ENCODE assay signal across 14 cellular contexts in the genomic region with DNA sequence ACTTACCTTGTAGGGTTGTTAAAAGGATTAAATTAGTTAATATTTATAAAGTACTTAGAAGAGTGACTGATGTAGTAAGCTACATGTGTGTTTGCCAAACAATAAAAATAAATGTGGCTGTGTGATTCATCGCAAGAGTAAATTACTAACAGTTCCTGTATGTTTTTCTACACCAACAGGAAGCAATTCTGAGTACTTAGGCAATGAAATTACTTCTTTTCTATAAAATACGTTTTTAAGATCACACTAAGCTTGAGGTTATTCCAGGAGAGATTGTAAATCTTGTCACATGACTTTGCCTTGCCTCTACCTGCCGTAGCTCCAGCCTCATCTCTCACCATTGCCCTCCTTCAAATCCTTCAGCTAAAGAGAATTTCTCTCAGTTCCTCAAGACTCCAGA. TPM values are rescaled to one million over a fixed set of nuclear protein-coding genes. Genes with fewer than 3 reads are reported as not detected.
A peak's percentile ranks its signal among the peaks of the same experiment; 100 is the strongest.
DNase-seq lines count a peak whose midpoint lies in the region; ATAC-seq, FAIRE-seq and TF ChIP-seq lines count a peak whose summit lies in the region.
"Had no signal": no experiment of that assay in that cellular context is flagged by ENCODE, and none has a peak within 500 bp of the region (broad histone marks: within the 10 kb centered on the region; RNA-seq: fewer than 3 reads in every experiment).

No MANE protein-coding gene starts in this region.

- H3K4me2 ChIP-seq in Karpas-422 (ENCODE audit: low read depth, low read length, poor library complexity, severe bottlenecking), result no peak overlapping the region

- H3K9me2 ChIP-seq in Karpas-422 (replicated peaks; ENCODE audit: insufficient read depth, low read length), result no peaks in the 10 kb centered on the region

- POLR2A ChIA-PET in activated CD4-positive, alpha-beta T cell treated with anti-CD3 and anti-CD28 coated beads for 36 hours (lab: Charles Lee), result interaction anchor here (0.5 to 1.2 kb wide), 4 partner anchors 18 to 49 kb away, joined by 3 to 8 read pairs (median 6); a partner anchor contains a TSS

- DNase-seq in activated CD4-positive, alpha-beta T cell treated with anti-CD3 and anti-CD28 coated beads for 36 hours, result no peak
- DNase-seq in activated CD4-positive, alpha-beta T cell treated with anti-CD3 and anti-CD28 coated beads, Interleukin-2, amount 50 U/mL, for 48 hours, result no peak
- DNase-seq in NCI-H2081 treated with DMSO at 0.1 percent for 48 hours (lab: John Stamatoyannopoulos, UW) (peak; percentile 25), bronchial epithelial cell (ENCODE audit: low read depth) (peak; percentile 85), prostate gland (ENCODE audit: low spot score) (peak; percentile 15), posterior cingulate gyrus (no peak), Karpas-422 (no peak), NCI-H1417 treated with DMSO at 0.1 percent for 48 hours (lab: John Stamatoyannopoulos, UW) (no peak)
- DNase-seq: activated effector memory CD4-positive, alpha-beta T cell treated with Interleukin-2 at 50 U/mL for 16 hours; left cardiac atrium; NCI-H524; ovary had no signal

- H3K4me1 Mint-ChIP-seq in activated CD4-positive, alpha-beta T cell treated with anti-CD3 and anti-CD28 coated beads for 36 hours, result peaks cover 63% of the 10 kb centered on the region

- H3K27me3 ChIP-seq in bronchial epithelial cell (ENCODE audit: control insufficient read depth, insufficient read depth, low read length), result no peaks in the 10 kb centered on the region
- no peaks in the 10 kb centered on the region for H3K27me3 ChIP-seq in prostate gland (replicated peaks; ENCODE audit: insufficient read depth)
- no peaks in the 10 kb centered on the region for H3K27me3 ChIP-seq in Karpas-422 (ENCODE audit: low read length)
- H3K27me3 ChIP-seq: ovary had no signal

- peak; percentile 72 for ATAC-seq in activated CD4-positive, alpha-beta T cell treated with anti-CD3 and anti-CD28 coated beads for 36 hours
- ATAC-seq: HepG2, left cardiac atrium had no signal

- H3K27me3 Mint-ChIP-seq in activated CD4-positive, alpha-beta T cell treated with anti-CD3 and anti-CD28 coated beads for 36 hours, result no peaks in the 10 kb centered on the region

- CTCF ChIA-PET in activated CD4-positive, alpha-beta T cell treated with anti-CD3 and anti-CD28 coated beads for 36 hours (lab: Charles Lee), result interaction anchor here (0.6 to 1.7 kb wide), 8 partner anchors 10 to 171 kb away, joined by 3 to 8 read pairs (median 3); no protein-coding TSS in a partner anchor

- WGBS in prostate gland, result 22% methylated on average over 3 of the region's 3 CpGs

- H3K79me2 ChIP-seq in Karpas-422 (ENCODE audit: low read length), result no peaks in the 10 kb centered on the region

- H3K4me3 ChIP-seq in bronchial epithelial cell (ENCODE audit: low read depth, low read length) (no peak overlapping the region), prostate gland (no peak overlapping the region), Karpas-422 (ENCODE audit: low read length) (no peak overlapping the region)
- H3K4me3 ChIP-seq: ovary had no signal

- intact Hi-C loops in activated CD4-positive, alpha-beta T cell treated with anti-CD3 and anti-CD28 coated beads for 36 hours (cut with DNase I, micrococcal nuclease), result loop anchor here (1.0 to 2.0 kb wide), 3 partner anchors 18 to 43 kb away; a partner anchor contains a TSS
- intact Hi-C loops in prostate gland (cut with DNase I), result no loop called here
- intact Hi-C loops in posterior cingulate gyrus (cut with DNase I), result no loop called here

- H3K9me3 ChIP-seq in prostate gland (no peaks in the 10 kb centered on the region), Karpas-422 (ENCODE audit: low read length) (peaks cover 5% of the 10 kb centered on the region; the same call in 1 of the 2 replicates)
- H3K9me3 ChIP-seq: ovary had no signal

- no peak for FAIRE-seq in bronchial epithelial cell (lab: Jason Lieb, UNC)
- FAIRE-seq: HepG2 had no signal

- H3K9ac ChIP-seq in Karpas-422 (ENCODE audit: low read length), result no peak overlapping the region

- H3K4me3 Mint-ChIP-seq in activated CD4-positive, alpha-beta T cell treated with anti-CD3 and anti-CD28 coated beads for 36 hours, result no peak overlapping the region

- no peaks in the 10 kb centered on the region for H4K20me1 ChIP-seq in Karpas-422 (ENCODE audit: insufficient read depth, low read depth, low read length)

- peak overlapping the region; percentile 75 for H3K27ac Mint-ChIP-seq in activated CD4-positive, alpha-beta T cell treated with anti-CD3 and anti-CD28 coated beads for 36 hours

- H3K27ac ChIP-seq in prostate gland (no peak overlapping the region), Karpas-422 (ENCODE audit: low read length) (no peak overlapping the region)
- H3K27ac ChIP-seq: ovary had no signal

- no peak overlapping the region for H2AFZ ChIP-seq in Karpas-422 (ENCODE audit: low read length)

- H3K36me3 Mint-ChIP-seq in activated CD4-positive, alpha-beta T cell treated with anti-CD3 and anti-CD28 coated beads for 36 hours (ENCODE audit: low read depth), result peaks cover 15% of the 10 kb centered on the region

- peaks cover 11% of the 10 kb centered on the region for H3K9me3 Mint-ChIP-seq in activated CD4-positive, alpha-beta T cell treated with anti-CD3 and anti-CD28 coated beads for 36 hours (ENCODE audit: low read depth)

- no peak for TF ChIP-seq POLR2A in prostate gland (IDR thresholded peaks at IDR 0.05)

- TF ChIP-seq CTCF in bronchial epithelial cell (IDR thresholded peaks at IDR 0.05; ENCODE audit: insufficient read depth, low read length, severe bottlenecking), result no peak
- TF ChIP-seq CTCF in prostate gland (IDR thresholded peaks at IDR 0.05), result no peak

- H3K36me3 ChIP-seq in bronchial epithelial cell (ENCODE audit: control insufficient read depth, insufficient read depth, low read length) (no peaks in the 10 kb centered on the region), prostate gland (no peaks in the 10 kb centered on the region), Karpas-422 (ENCODE audit: insufficient read depth, low read length) (no peaks in the 10 kb centered on the region)
- H3K36me3 ChIP-seq: ovary had no signal

- H3K4me1 ChIP-seq in prostate gland (replicated peaks) (no peaks in the 10 kb centered on the region), Karpas-422 (ENCODE audit: low read length) (peaks cover 13% of the 10 kb centered on the region)

RNA-seq across cellular contexts. Expression of a gene that starts 18.1 kb away (rescaled TPM):
- total RNA-seq in activated CD4-positive, alpha-beta T cell treated with anti-CD3 and anti-CD28 coated beads for 36 hours, result 100 to 1,000 TPM; 176 to 219 TPM
- total RNA-seq in bronchial epithelial cell, result 60.6 and 69.9 TPM in 2 replicates
- 100 to 1,000 TPM; 134 to 153 TPM for total RNA-seq in prostate gland
- 156 and 174 TPM in 2 replicates for total RNA-seq in Karpas-422 (2014; rRNA removed; shearing (Covaris generic); ENCODE audit: low replicate concordance)

RNA-seq across cellular contexts. Expression of a gene that starts 23.3 kb away (rescaled TPM):
- total RNA-seq in activated CD4-positive, alpha-beta T cell treated with anti-CD3 and anti-CD28 coated beads for 36 hours, result not detected
- total RNA-seq in bronchial epithelial cell, result not detected in 2 replicates
- not detected for total RNA-seq in prostate gland
- not detected in 2 replicates for total RNA-seq in Karpas-422 (2014; rRNA removed; shearing (Covaris generic); ENCODE audit: low replicate concordance)
- total RNA-seq: HepG2, left cardiac atrium, ovary, ureter had no signal

RNA-seq across cellular contexts. Expression of a gene that starts 39.6 kb away (rescaled TPM):
- 1 to 10 TPM; 1.2 to 2.3 TPM for total RNA-seq in activated CD4-positive, alpha-beta T cell treated with anti-CD3 and anti-CD28 coated beads for 36 hours
- total RNA-seq in bronchial epithelial cell (1.0 and 3.7 TPM in 2 replicates), prostate gland (1 to 10 TPM in 1 of 2 donors, under 1 TPM in 1; 0.51 to 7.7 TPM)
- not detected in 2 replicates for total RNA-seq in Karpas-422 (2014; rRNA removed; shearing (Covaris generic); ENCODE audit: low replicate concordance)

RNA-seq across cellular contexts. Expression of a gene that starts 43.0 kb away (rescaled TPM):
- 100 to 1,000 TPM in 1 of 2 experiments, 10 to 100 TPM in 1; 91.1 to 106 TPM for total RNA-seq in activated CD4-positive, alpha-beta T cell treated with anti-CD3 and anti-CD28 coated beads for 36 hours
- 6.8 and 9.6 TPM in 2 replicates for total RNA-seq in bronchial epithelial cell
- total RNA-seq in prostate gland, result 10 to 100 TPM; 19.6 to 20.2 TPM
- 22.3 and 23.4 TPM in 2 replicates for total RNA-seq in Karpas-422 (2014; rRNA removed; shearing (Covaris generic); ENCODE audit: low replicate concordance)

Comparison
In these comparisons a context has a peak if more than half of its experiments do, and no peak if none do; other contexts are left out.
1. DNase-seq: peak in NCI-H2081 treated with DMSO at 0.1 percent for 48 hours (single experiment), bronchial epithelial cell (single experiment) and prostate gland (single experiment); none in activated CD4-positive, alpha-beta T cell treated with anti-CD3 and anti-CD28 coated beads for 36 hours (single experiment), activated CD4-positive, alpha-beta T cell treated with anti-CD3 and anti-CD28 coated beads, Interleukin-2, amount 50 U/mL, for 48 hours (0 of 2), posterior cingulate gyrus (0 of 10), Karpas-422 (single experiment) and NCI-H1417 treated with DMSO at 0.1 percent for 48 hours (single experiment).
2. intact Hi-C loops: an anchor here in activated CD4-positive, alpha-beta T cell treated with anti-CD3 and anti-CD28 coated beads for 36 hours (1.0 to 2.0 kb wide); none called in prostate gland and posterior cingulate gyrus.